8 cellular contexts compared by ENCODE assay signal in the genomic region with DNA sequence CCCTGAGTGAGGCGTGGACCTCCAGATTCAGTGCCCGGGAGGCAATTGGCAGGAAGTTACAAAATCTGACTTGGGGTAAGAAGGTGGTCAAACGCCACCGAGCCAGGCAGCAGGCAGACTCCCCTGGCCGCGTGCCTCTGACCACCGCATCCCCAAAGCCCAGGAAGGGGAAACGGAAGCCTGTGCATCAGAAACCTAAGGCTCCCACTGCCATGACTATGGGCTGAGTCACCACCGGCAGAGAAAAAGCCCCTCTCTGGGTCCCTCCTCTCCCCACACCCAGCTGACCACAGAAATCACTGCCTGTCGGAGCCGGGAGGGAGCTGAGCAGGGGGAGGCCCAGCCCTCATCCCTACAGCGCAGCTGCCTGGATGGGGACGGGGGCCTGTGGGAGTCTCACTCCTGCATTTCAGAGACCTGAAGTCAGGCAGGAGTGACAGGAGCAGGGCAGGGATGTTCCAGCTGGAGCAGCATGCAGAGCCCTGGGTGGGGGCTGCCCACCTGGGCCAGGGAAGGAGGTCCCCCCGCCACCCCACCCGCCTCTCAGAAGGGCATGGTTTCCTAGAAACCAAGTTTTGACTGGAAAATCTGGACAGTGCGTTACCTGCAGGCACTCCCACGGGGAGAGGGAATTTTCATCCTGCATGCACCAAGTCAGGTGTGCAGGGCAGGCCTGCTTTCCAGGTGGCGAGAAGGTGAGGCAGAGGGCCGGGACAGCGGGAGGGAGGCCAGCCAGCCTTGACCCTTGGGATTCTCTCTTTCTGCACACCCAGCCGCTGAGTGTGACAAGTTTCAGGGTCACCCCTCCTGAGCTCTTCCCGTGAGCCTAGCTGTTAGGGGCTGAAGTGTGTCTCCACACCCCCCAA.
DNase-seq lines count a peak whose midpoint lies in the region; ATAC-seq and TF ChIP-seq lines count a peak whose summit lies in the region.

No MANE protein-coding gene starts in this region.

- DNase-seq in GM04503 (ENCODE audit: low read depth) (peak; percentile 79), PC-3 (peak; percentile 96), mammary epithelial cell (peak; percentile 97), uterus (peak; percentile 50 to 56), DMS53 treated with DMSO at 0.1 percent for 48 hours (lab: John Stamatoyannopoulos, UW; ENCODE audit: unreplicated experiment) (no peak)

- H2AFZ ChIP-seq in PC-3 (ENCODE audit: low read length), result no peak overlapping the region
- no peak overlapping the region for H2AFZ ChIP-seq in mammary epithelial cell (ENCODE audit: low read depth, low read length)

- intact Hi-C loops in PC-3 (cut with micrococcal nuclease) (no loop called here), mammary epithelial cell (cut with micrococcal nuclease) (no loop called here), uterus (cut with DNase I; ENCODE audit: low total_unique reads) (no loop called here)

- H3K4me3 ChIP-seq in PC-3 (ENCODE audit: low read length), result no peak overlapping the region; the same call in 1 of the 2 replicates
- no peak overlapping the region for H3K4me3 ChIP-seq in mammary epithelial cell (replicated peaks in 1 of 3; ENCODE audit: insufficient read depth in 1 of 3, low read depth in 2 of 3, low read length in 3 of 3)
- H3K4me3 ChIP-seq in mesodermal cell (ENCODE audit: extremely low read depth, insufficient read depth, low read length, poor library complexity, severe bottlenecking), result no peak overlapping the region
- H3K4me3 ChIP-seq in uterus, result no peak overlapping the region

- H3K4me1 ChIP-seq in PC-3 (ENCODE audit: insufficient read depth, low read length) (peaks cover 45% of the 10 kb centered on the region), mammary epithelial cell (ENCODE audit: insufficient read depth, low read length) (peaks cover 60% of the 10 kb centered on the region), mesodermal cell (ENCODE audit: control insufficient read depth, insufficient read depth, low read length, poor library complexity, severe bottlenecking) (peaks cover 59% of the 10 kb centered on the region), uterus (peaks cover 0 to 19% of the 10 kb centered on the region in 2 donors)

- BruUV-seq in PC-3 (replicated peaks; lab: Mats Ljungman, UMichigan) (TSS peak; percentile 87), mammary epithelial cell (replicated peaks; lab: Mats Ljungman, UMichigan) (no TSS peak)

- H3K4me2 ChIP-seq in PC-3 (ENCODE audit: low read length) (peak overlapping the region; percentile 71), mammary epithelial cell (ENCODE audit: insufficient read depth, low read depth, low read length) (peak overlapping the region; percentile 23)

- H3K9ac ChIP-seq in PC-3 (ENCODE audit: low read length), result peak overlapping the region; percentile 42
- H3K9ac ChIP-seq in mammary epithelial cell (ENCODE audit: insufficient read depth, low read length), result peak overlapping the region; percentile 38

- H3K36me3 ChIP-seq in PC-3 (ENCODE audit: low read depth, low read length), result peaks cover 29% of the 10 kb centered on the region
- peaks cover 38% of the 10 kb centered on the region for H3K36me3 ChIP-seq in mammary epithelial cell (ENCODE audit: insufficient read depth, low read length)
- H3K36me3 ChIP-seq in mesodermal cell (ENCODE audit: control insufficient read depth, insufficient read depth, low read length), result peaks cover 79% of the 10 kb centered on the region
- no peaks in the 10 kb centered on the region for H3K36me3 ChIP-seq in uterus

- in situ Hi-C loops in mammary epithelial cell (cut with MboI; ENCODE audit: low sequenced_read_pairs in 2 of 2), result loop anchor here (10.0 kb wide), 1 partner anchor 65 kb away; no protein-coding TSS in a partner anchor

- no peaks in the 10 kb centered on the region for H3K9me2 ChIP-seq in PC-3 (replicated peaks; ENCODE audit: low read length)

- no peak for TF ChIP-seq POLR2A in uterus (IDR thresholded peaks at IDR 0.05)

- H3K79me2 ChIP-seq in PC-3 (ENCODE audit: low read length), result peaks cover 18% of the 10 kb centered on the region; the same call in 1 of the 2 replicates
- peaks cover 61% of the 10 kb centered on the region for H3K79me2 ChIP-seq in mammary epithelial cell (ENCODE audit: insufficient read depth, low read length)

- peaks cover 3% of the 10 kb centered on the region for H3F3A ChIP-seq in PC-3 (ENCODE audit: low read length, unreplicated experiment)

- H3K27ac ChIP-seq in PC-3 (ENCODE audit: low read length), result peak overlapping the region; percentile 89
- H3K27ac ChIP-seq in mammary epithelial cell (ENCODE audit: insufficient read depth, low read depth, low read length), result peak overlapping the region; percentile 53
- H3K27ac ChIP-seq in mesodermal cell (ENCODE audit: low read depth, low read length, severe bottlenecking), result peak overlapping the region; percentile 99
- H3K27ac ChIP-seq in uterus, result peak overlapping the region; percentile 69 to 79

- H3K27me3 ChIP-seq in PC-3 (ENCODE audit: low read length), result no peaks in the 10 kb centered on the region
- H3K27me3 ChIP-seq in mammary epithelial cell (ENCODE audit: insufficient read depth, low read length), result no peaks in the 10 kb centered on the region
- no peaks in the 10 kb centered on the region for H3K27me3 ChIP-seq in uterus

- TF ChIP-seq CTCF in PC-3 (conservative IDR thresholded peaks at IDR 0.05; ENCODE audit: low read depth, low read length), result no peak
- TF ChIP-seq CTCF in mammary epithelial cell (conservative IDR thresholded peaks at IDR 0.05 in 1 of 2, IDR thresholded peaks at IDR 0.05 in 1 of 2; ENCODE audit: extremely low read depth in 1 of 2, insufficient read depth in 1 of 2, low read depth in 1 of 2, low read length in 2 of 2), result no peak
- TF ChIP-seq CTCF in uterus (IDR thresholded peaks at IDR 0.05), result no peak

- POLR2A ChIA-PET in PC-3 (lab: Charles Lee; ENCODE audit: unreplicated experiment), result interaction anchor here (0.6 to 0.8 kb wide), 2 partner anchors 26 to 449 kb away, joined by 3 to 28 read pairs; no protein-coding TSS in a partner anchor

- CTCF ChIA-PET in PC-3 (lab: Charles Lee), result no interaction called here
- CTCF ChIA-PET in mammary epithelial cell (lab: Charles Lee; ENCODE audit: low non-redundant PET), result no interaction called here

- WGBS in mammary epithelial cell (ENCODE audit: low coverage, missing lambda C conversion rate), result 10% methylated on average over 10 of the region's 22 CpGs
- WGBS in mesodermal cell (ENCODE audit: insufficient coverage in 2 of 2), 2 experiments, result 77 to 79% methylated on average over 12 to 18 of the region's 22 CpGs

- H3K9me3 ChIP-seq in PC-3 (ENCODE audit: low read length), result no peaks in the 10 kb centered on the region
- peaks cover 7% of the 10 kb centered on the region for H3K9me3 ChIP-seq in mammary epithelial cell (replicated peaks; ENCODE audit: insufficient read depth, low read length)
- peaks cover 6% of the 10 kb centered on the region for H3K9me3 ChIP-seq in mesodermal cell (ENCODE audit: control insufficient read depth, low read length)
- peaks cover 0 to 3% of the 10 kb centered on the region in 2 donors for H3K9me3 ChIP-seq in uterus

- dilution Hi-C loops in mammary epithelial cell (cut with HindIII; ENCODE audit: low sequenced_read_pairs), result no loop called here

- H4K20me1 ChIP-seq in PC-3 (ENCODE audit: low read length) (no peaks in the 10 kb centered on the region), mammary epithelial cell (ENCODE audit: insufficient read depth, low read length) (no peaks in the 10 kb centered on the region)

- ATAC-seq in PC-3, result peak; percentile 82
- no peak for ATAC-seq in GM18907 (IDR thresholded peaks at IDR 0.05; ENCODE audit: unreplicated experiment)
- no peak for ATAC-seq in GM21390 (IDR thresholded peaks at IDR 0.05; ENCODE audit: unreplicated experiment)
